Comparison of ENCODE assay signal across 20 cellular contexts in the genomic region with DNA sequence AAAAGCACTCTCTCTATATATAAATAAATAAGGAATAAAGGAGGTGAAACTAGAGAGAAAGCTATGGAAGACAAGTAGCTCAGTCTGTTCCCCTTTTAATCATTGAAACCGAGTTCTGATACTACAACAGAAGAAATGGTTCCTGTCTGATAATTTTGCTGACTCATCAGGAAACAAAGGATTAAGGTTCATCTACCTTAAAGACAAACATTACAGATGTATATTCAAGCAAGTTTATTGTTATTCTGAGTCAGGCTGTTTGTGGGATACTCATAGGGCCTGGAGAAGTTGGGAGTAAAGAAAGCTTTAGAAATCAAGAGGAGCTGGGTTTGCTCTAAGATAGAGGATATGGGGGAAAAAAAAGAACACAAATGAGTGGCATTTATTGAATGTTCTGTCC.
DNase-seq lines count a peak whose midpoint lies in the region; ATAC-seq, FAIRE-seq and TF ChIP-seq lines count a peak whose summit lies in the region.
"Had no signal": no experiment of that assay in that cellular context is flagged by ENCODE, and none has a peak within 500 bp of the region (broad histone marks: within the 10 kb centered on the region; RNA-seq: fewer than 3 reads in every experiment).

No MANE protein-coding gene starts in this region.

- H3K9me3 ChIP-seq in HepG2 (ENCODE audit: low read length): no peaks in the 10 kb centered on the region
- H3K9me3 ChIP-seq in right lobe of liver: no peaks in the 10 kb centered on the region
- H3K9me3 ChIP-seq: BLaER1 treated with 17β-estradiol and CSF1 and Interleukin-3, amounts not matched to agents 10 nM and 100 nM had no signal

- TF ChIP-seq EP300 in HepG2 (IDR thresholded peaks at IDR 0.05; ENCODE audit: low read depth in 2 of 2, low read length in 2 of 2) (no peak), HepG2 (CRISPR knock-in tag; IDR thresholded peaks at IDR 0.05; ENCODE audit: borderline replicate concordance) (no peak)

- H3K9me3 Mint-ChIP-seq in activated naive CD8-positive, alpha-beta T cell treated with anti-CD3 and anti-CD28 coated beads, Interleukin-2, amount 50 U/mL, for 24 hours: peaks cover 5% of the 10 kb centered on the region
- peaks cover 7% of the 10 kb centered on the region for H3K9me3 Mint-ChIP-seq in stimulated activated memory B cell treated with anti-CD40 and anti-IgM and Interleukin-4, amounts not matched to agents 10 μg/mL and 1 μg/mL and 100 μg/mL, for 72 hours

- DNase-seq in HepG2 (ENCODE audit: low spot score): no peak
- DNase-seq in right lobe of liver: no peak
- DNase-seq in RCC 7860 (ENCODE audit: low spot score): peak; percentile 22
- DNase-seq in cerebellum (ENCODE audit: low spot score): no peak
- DNase-seq in activated naive CD8-positive, alpha-beta T cell treated with anti-CD3 and anti-CD28 coated beads, Interleukin-2, amount 50 U/mL, for 24 hours: no peak
- no peak for DNase-seq in NCI-H2107 (lab: John Stamatoyannopoulos, UW)
- DNase-seq: 8988T, GOT3, HFFc6, NCI-H1417 treated with DMSO at 0.1 percent for 48 hours, NCI-H1930, NCI-H2171 treated with DMSO at 0.1 percent for 48 hours, NCI-H510A, NCI-H82, SHP77 treated with DMSO at 0.1 percent for 48 hours had no signal

- ATAC-seq in HepG2 (no peak), right lobe of liver (no peak), esophagus mucosa (peak; percentile 82)
- no peak for ATAC-seq in activated naive CD8-positive, alpha-beta T cell treated with anti-CD3 and anti-CD28 coated beads, Interleukin-2, amount 50 U/mL, for 24 hours
- ATAC-seq in stimulated activated memory B cell treated with anti-CD40 and anti-IgM and Interleukin-4, amounts not matched to agents 10 μg/mL and 1 μg/mL and 100 μg/mL, for 72 hours: no peak
- ATAC-seq: SK-N-SH treated with all-trans-retinoic acid at 6 μM for 48 hours had no signal

- no peaks in the 10 kb centered on the region for H3K79me2 ChIP-seq in HepG2 (ENCODE audit: insufficient read depth, low read length)

- H3K27me3 Mint-ChIP-seq in activated naive CD8-positive, alpha-beta T cell treated with anti-CD3 and anti-CD28 coated beads, Interleukin-2, amount 50 U/mL, for 24 hours: no peaks in the 10 kb centered on the region
- H3K27me3 Mint-ChIP-seq in stimulated activated memory B cell treated with anti-CD40 and anti-IgM and Interleukin-4, amounts not matched to agents 10 μg/mL and 1 μg/mL and 100 μg/mL, for 72 hours: no peaks in the 10 kb centered on the region

- no peaks in the 10 kb centered on the region for H3K36me3 Mint-ChIP-seq in activated naive CD8-positive, alpha-beta T cell treated with anti-CD3 and anti-CD28 coated beads, Interleukin-2, amount 50 U/mL, for 24 hours (ENCODE audit: low read depth)
- H3K36me3 Mint-ChIP-seq in stimulated activated memory B cell treated with anti-CD40 and anti-IgM and Interleukin-4, amounts not matched to agents 10 μg/mL and 1 μg/mL and 100 μg/mL, for 72 hours: no peaks in the 10 kb centered on the region

- TF ChIP-seq POLR2A in HepG2 (IDR thresholded peaks at IDR 0.05; ENCODE audit: insufficient read depth in 1 of 2, low read depth in 2 of 2, low read length in 2 of 2) (no peak), right lobe of liver (IDR thresholded peaks at IDR 0.05) (no peak)

- H3K4me1 Mint-ChIP-seq in activated naive CD8-positive, alpha-beta T cell treated with anti-CD3 and anti-CD28 coated beads, Interleukin-2, amount 50 U/mL, for 24 hours: no peaks in the 10 kb centered on the region
- H3K4me1 Mint-ChIP-seq in stimulated activated memory B cell treated with anti-CD40 and anti-IgM and Interleukin-4, amounts not matched to agents 10 μg/mL and 1 μg/mL and 100 μg/mL, for 72 hours: no peaks in the 10 kb centered on the region

- H4K20me1 ChIP-seq in HepG2 (ENCODE audit: insufficient read depth, low read length): no peaks in the 10 kb centered on the region
- H4K20me1 ChIP-seq: BLaER1 treated with 17β-estradiol and CSF1 and Interleukin-3, amounts not matched to agents 10 nM and 100 nM had no signal

- no peaks in the 10 kb centered on the region for H3K27me3 ChIP-seq in HepG2 (ENCODE audit: control insufficient read depth in 1 of 2, insufficient read depth in 2 of 2, low read length in 2 of 2)
- H3K27me3 ChIP-seq in right lobe of liver: no peaks in the 10 kb centered on the region
- H3K27me3 ChIP-seq: BLaER1 treated with 17β-estradiol and CSF1 and Interleukin-3, amounts not matched to agents 10 nM and 100 nM had no signal

- TF ChIP-seq CTCF in HepG2 (CRISPR knock-in tag; IDR thresholded peaks at IDR 0.05) (no peak), right lobe of liver (IDR thresholded peaks at IDR 0.05) (no peak)

- CTCF ChIA-PET in HepG2 (lab: Yijun Ruan, JAX; ENCODE audit: low intra/inter-chr PET ratio, low total read pairs): no interaction called here

- H3K4me3 ChIP-seq in HepG2 (replicated peaks in 1 of 3; ENCODE audit: insufficient read depth in 1 of 3, low read depth in 2 of 3, low read length in 3 of 3): no peak overlapping the region
- no peak overlapping the region for H3K4me3 ChIP-seq in right lobe of liver
- H3K4me3 ChIP-seq: BLaER1 treated with 17β-estradiol and CSF1 and Interleukin-3, amounts not matched to agents 10 nM and 100 nM had no signal

- H3K4me3 Mint-ChIP-seq in activated naive CD8-positive, alpha-beta T cell treated with anti-CD3 and anti-CD28 coated beads, Interleukin-2, amount 50 U/mL, for 24 hours: no peak overlapping the region
- no peak overlapping the region for H3K4me3 Mint-ChIP-seq in stimulated activated memory B cell treated with anti-CD40 and anti-IgM and Interleukin-4, amounts not matched to agents 10 μg/mL and 1 μg/mL and 100 μg/mL, for 72 hours
- H3K4me3 Mint-ChIP-seq: HFFc6 had no signal

- no peak overlapping the region for H3K9ac ChIP-seq in HepG2 (ENCODE audit: insufficient read depth, low read depth, low read length)
- H3K9ac ChIP-seq: BLaER1 treated with 17β-estradiol and CSF1 and Interleukin-3, amounts not matched to agents 10 nM and 100 nM had no signal

- no peak overlapping the region for H3K4me2 ChIP-seq in HepG2 (ENCODE audit: low read depth, low read length)
- H3K4me2 ChIP-seq: BLaER1 treated with 17β-estradiol and CSF1 and Interleukin-3, amounts not matched to agents 10 nM and 100 nM had no signal

- no peak overlapping the region for H3K27ac Mint-ChIP-seq in activated naive CD8-positive, alpha-beta T cell treated with anti-CD3 and anti-CD28 coated beads, Interleukin-2, amount 50 U/mL, for 24 hours
- no peak overlapping the region for H3K27ac Mint-ChIP-seq in stimulated activated memory B cell treated with anti-CD40 and anti-IgM and Interleukin-4, amounts not matched to agents 10 μg/mL and 1 μg/mL and 100 μg/mL, for 72 hours
- H3K27ac Mint-ChIP-seq: HFFc6 had no signal

- H3K4me1 ChIP-seq in HepG2 (ENCODE audit: insufficient read depth, low read length): peaks cover 12% of the 10 kb centered on the region
- H3K4me1 ChIP-seq in right lobe of liver: no peaks in the 10 kb centered on the region
- H3K4me1 ChIP-seq: BLaER1 treated with 17β-estradiol and CSF1 and Interleukin-3, amounts not matched to agents 10 nM and 100 nM had no signal

- intact Hi-C loops in HepG2 (cut with micrococcal nuclease; ENCODE audit: unreplicated experiment): no loop called here
- intact Hi-C loops in right lobe of liver (cut with DNase I): no loop called here

- FAIRE-seq in HepG2 (lab: Jason Lieb, UNC): no peak
- FAIRE-seq in RCC 7860 (lab: Jason Lieb, UNC): no peak
- FAIRE-seq: GM12892 had no signal

- no peak for TF ChIP-seq RAD21 in HepG2 (CRISPR knock-in tag; IDR thresholded peaks at IDR 0.05)

- no peak overlapping the region for H2AFZ ChIP-seq in HepG2 (ENCODE audit: low read length)

- POLR2A ChIA-PET in HepG2 (lab: Yijun Ruan, JAX): no interaction called here

- H3K36me3 ChIP-seq in HepG2 (replicated peaks in 1 of 2; ENCODE audit: control insufficient read depth in 1 of 2, insufficient read depth in 2 of 2, low read length in 2 of 2) (no peaks in the 10 kb centered on the region), right lobe of liver (no peaks in the 10 kb centered on the region)
- H3K36me3 ChIP-seq: BLaER1 treated with 17β-estradiol and CSF1 and Interleukin-3, amounts not matched to agents 10 nM and 100 nM had no signal

- H3K27ac ChIP-seq in HepG2 (ENCODE audit: extremely low read length, insufficient read depth, low read length) (no peak overlapping the region), right lobe of liver (no peak overlapping the region)
- H3K27ac ChIP-seq: BLaER1 treated with 17β-estradiol and CSF1 and Interleukin-3, amounts not matched to agents 10 nM and 100 nM had no signal

- 0% methylated on average over 1 of the region's 1 CpG for WGBS in HepG2 (ENCODE audit: low lambda C conversion rate)
- 60% methylated on average over 1 of the region's 1 CpG for WGBS in right lobe of liver (ENCODE audit: insufficient coverage, low coverage, low lambda C conversion rate, missing lambda C conversion rate)

- in situ Hi-C loops in HepG2 (cut with HindIII; ENCODE audit: extremely low pct_ligation_motif_present, low pct_unique_long_range_greater_than_20kb): no loop called here

- no TSS peak for BruUV-seq in HepG2 (replicated peaks; lab: Mats Ljungman, UMichigan)

TF ChIP-seq in HepG2, 621 proteins besides CTCF, POLR2A, EP300 and RAD21:
- peak; percentile 99 to 100 for TF ChIP-seq MAFK (conservative IDR thresholded peaks at IDR 0.05 in 1 of 2, IDR thresholded peaks at IDR 0.05 in 1 of 2; ENCODE audit: low read length in 2 of 2)
- no peak for TF ChIP-seq SALL2 (CRISPR knock-in tag; IDR thresholded peaks at IDR 0.05)
- TF ChIP-seq DNMT1 (CRISPR knock-in tag; IDR thresholded peaks at IDR 0.05): no peak
- peak; percentile 100 for TF ChIP-seq MAFF (IDR thresholded peaks at IDR 0.05; ENCODE audit: low read depth, low read length)
- 0 out of 2 replicates have a peak, but pooled peaks have one; percentile 19 for TF ChIP-seq NFE2L2 (IDR thresholded peaks at IDR 0.05; ENCODE audit: low read length)
